12 cellular contexts compared by ENCODE assay signal in the genomic region with DNA sequence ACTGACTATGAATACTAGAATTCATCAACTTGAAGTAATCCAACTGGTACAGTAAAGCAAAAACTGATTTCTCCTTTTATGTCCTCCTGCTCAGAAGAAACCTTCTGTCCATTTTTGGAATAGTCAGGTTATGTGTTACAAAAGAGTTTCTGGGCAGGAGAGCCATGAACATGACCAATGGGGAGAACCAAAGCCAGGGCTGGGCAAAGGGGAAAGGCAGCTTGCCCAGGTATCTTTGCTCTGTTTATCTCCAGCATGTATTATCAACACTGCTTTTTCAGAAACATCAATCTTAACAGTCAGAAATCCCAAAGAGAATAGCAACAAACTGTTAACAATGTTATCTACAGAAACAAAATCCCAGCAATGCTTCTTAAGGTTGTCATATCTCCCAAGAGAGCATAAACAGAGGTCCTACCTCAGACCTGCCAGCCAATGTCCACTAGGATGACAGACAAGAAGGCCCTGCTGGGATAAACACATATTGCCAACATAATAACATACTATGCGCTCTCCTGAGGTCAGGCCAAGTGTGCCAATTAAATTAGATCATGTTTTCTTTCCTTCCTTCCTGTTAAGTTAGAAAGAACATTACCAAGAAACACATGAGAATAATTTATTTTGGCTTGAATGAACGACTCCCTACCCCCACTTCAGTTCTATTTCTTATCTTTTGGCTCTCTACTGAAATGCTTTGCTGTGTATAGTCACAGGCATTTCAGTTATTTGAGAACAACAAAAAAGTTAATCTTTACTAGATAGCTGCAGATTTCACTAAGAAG. TPM values are rescaled to one million over a fixed set of nuclear protein-coding genes. Genes with fewer than 3 reads are reported as not detected.
DNase-seq lines count a peak whose midpoint lies in the region; ATAC-seq and TF ChIP-seq lines count a peak whose summit lies in the region.
"Had no signal": no experiment of that assay in that cellular context is flagged by ENCODE, and none has a peak within 500 bp of the region (broad histone marks: within the 10 kb centered on the region; RNA-seq: fewer than 3 reads in every experiment).

No MANE protein-coding gene starts in this region.

- TF ChIP-seq POLR2A in adrenal gland (IDR thresholded peaks at IDR 0.05): no peak

- TF ChIP-seq CTCF in adrenal gland (IDR thresholded peaks at IDR 0.05): no peak
- TF ChIP-seq CTCF in heart right ventricle (IDR thresholded peaks at IDR 0.05): no peak
- no peak for TF ChIP-seq CTCF in parathyroid adenoma (IDR thresholded peaks at IDR 0.05)

- intact Hi-C loops in adrenal gland (cut with DNase I): no loop called here
- intact Hi-C loops in heart right ventricle (cut with DNase I): no loop called here

- WGBS in adrenal gland, 4 donors: 22 to 51% (median 38%) methylated on average over 2 of the region's 2 CpGs
- WGBS in heart right ventricle, 2 donors: 7 to 12% methylated on average over 2 of the region's 2 CpGs

- peak overlapping the region in 4 of 5 donors; percentile 13 to 67 (median 33) for H3K27ac ChIP-seq in adrenal gland
- H3K27ac ChIP-seq in heart right ventricle: peak overlapping the region in 9 of 10 donors; percentile 17 to 72 (median 53)
- H3K27ac ChIP-seq in parathyroid adenoma: peak overlapping the region; percentile 70
- no peak overlapping the region for H3K27ac ChIP-seq in Karpas-422 (ENCODE audit: low read length)

- H3K9me2 ChIP-seq in Karpas-422 (replicated peaks; ENCODE audit: insufficient read depth, low read length): no peaks in the 10 kb centered on the region

- H3K4me1 ChIP-seq in adrenal gland (replicated peaks in 1 of 2) (peaks cover 15 to 20% of the 10 kb centered on the region in 2 donors), heart right ventricle (peaks cover 2 to 32% (median 24%) of the 10 kb centered on the region in 9 donors), parathyroid adenoma (peaks cover 40% of the 10 kb centered on the region), Karpas-422 (ENCODE audit: low read length) (no peaks in the 10 kb centered on the region)

- in situ Hi-C loops in Caki2 (cut with HindIII; ENCODE audit: low pct_unique_long_range_greater_than_20kb, low sequenced_read_pairs): loop anchor here (25.0 kb wide), 1 partner anchor 126 kb away; no protein-coding TSS in a partner anchor

- H3K79me2 ChIP-seq in parathyroid adenoma: no peaks in the 10 kb centered on the region
- H3K79me2 ChIP-seq in Karpas-422 (ENCODE audit: low read length): peaks cover 49% of the 10 kb centered on the region

- H3K4me3 ChIP-seq in adrenal gland (no peak overlapping the region), heart right ventricle (no peak overlapping the region), parathyroid adenoma (ENCODE audit: low read depth, low read length) (no peak overlapping the region), Karpas-422 (ENCODE audit: low read length) (no peak overlapping the region)

- peaks cover 0 to 10% of the 10 kb centered on the region in 2 donors for H3K36me3 ChIP-seq in adrenal gland (replicated peaks in 1 of 2)
- H3K36me3 ChIP-seq in heart right ventricle: peaks cover 0 to 97% (median 7%) of the 10 kb centered on the region in 9 donors
- H3K36me3 ChIP-seq in parathyroid adenoma (ENCODE audit: control insufficient read depth, insufficient read depth, low read length): no peaks in the 10 kb centered on the region
- H3K36me3 ChIP-seq in Karpas-422 (ENCODE audit: insufficient read depth, low read length): peaks cover 79% of the 10 kb centered on the region

- ATAC-seq in heart right ventricle: peak in 7 of 8 donors; percentile 61 to 85 (median 78)

- H3K27me3 ChIP-seq in adrenal gland: no peaks in the 10 kb centered on the region
- no peaks in the 10 kb centered on the region for H3K27me3 ChIP-seq in heart right ventricle
- no peaks in the 10 kb centered on the region for H3K27me3 ChIP-seq in parathyroid adenoma (ENCODE audit: control insufficient read depth, insufficient read depth, low read length)
- no peaks in the 10 kb centered on the region for H3K27me3 ChIP-seq in Karpas-422 (ENCODE audit: low read length)

- H3K9me3 ChIP-seq in adrenal gland (replicated peaks in 1 of 3) (no peaks in the 10 kb centered on the region), heart right ventricle (no peaks in the 10 kb centered on the region), parathyroid adenoma (ENCODE audit: control insufficient read depth, low read length) (no peaks in the 10 kb centered on the region), Karpas-422 (ENCODE audit: low read length) (no peaks in the 10 kb centered on the region)

- DNase-seq in Caki2 (ENCODE audit: low read depth) (peak; percentile 93), adrenal gland (peak in 1 of 7 donors; percentile 9), heart right ventricle (no peak), AML-193 (lab: John Stamatoyannopoulos, UW) (no peak), putamen (ENCODE audit: low spot score) (no peak), Karpas-422 (no peak)
- no peak for DNase-seq in activated CD4-positive, CD25-positive, alpha-beta regulatory T cell treated with anti-CD3 and anti-CD28 coated beads, Interleukin-2, amount 50 U/mL, for 72 hours
- DNase-seq: amygdala, NCI-H1930, OCI-M1 had no signal

- H3K4me2 ChIP-seq in parathyroid adenoma (ENCODE audit: low read length) (no peak overlapping the region), Karpas-422 (ENCODE audit: low read depth, low read length, poor library complexity, severe bottlenecking) (no peak overlapping the region)

- H3K9ac ChIP-seq in parathyroid adenoma (no peak overlapping the region), Karpas-422 (ENCODE audit: low read length) (no peak overlapping the region)

- H2AFZ ChIP-seq in parathyroid adenoma (peak overlapping the region; percentile 18), Karpas-422 (ENCODE audit: low read length) (no peak overlapping the region)

- no peaks in the 10 kb centered on the region for H4K20me1 ChIP-seq in Karpas-422 (ENCODE audit: insufficient read depth, low read depth, low read length)

RNA-seq across cellular contexts. Expression of a gene that starts 28.0 kb away (rescaled TPM):
- 40.6 and 42.2 TPM in 2 replicates for total RNA-seq in Caki2 (2014; rRNA removed; shearing (Covaris generic); ENCODE audit: low replicate concordance)
- total RNA-seq in adrenal gland (10 to 100 TPM; 13.9 to 35.3 (median 19.7) TPM), heart right ventricle (10 to 100 TPM; 13.7 to 22.2 (median 15.9) TPM)
- polyA plus RNA-seq in adrenal gland (10 to 100 TPM; 12.1 to 18.1 (median 13.4) TPM), heart right ventricle (10 to 100 TPM in 1 of 2 donors, 1 to 10 TPM in 1; 9.6 to 16.5 TPM)
- total RNA-seq in Karpas-422 (2014; rRNA removed; shearing (Covaris generic); ENCODE audit: low replicate concordance): 47.5 and 52.8 TPM in 2 replicates

RNA-seq across cellular contexts. Expression of a gene that starts 28.2 kb away (rescaled TPM):
- total RNA-seq in Caki2 (2014; rRNA removed; shearing (Covaris generic); ENCODE audit: low replicate concordance): not detected in 2 replicates
- under 1 TPM in 5 of 8 donors, not detected in 3; 0.03 to 0.34 (median 0.22) TPM for total RNA-seq in adrenal gland
- polyA plus RNA-seq in adrenal gland: under 1 TPM; 0.05 to 0.13 (median 0.08) TPM
- under 1 TPM in 9 of 10 donors, not detected in 1; 0.13 to 0.71 (median 0.28) TPM for total RNA-seq in heart right ventricle
- under 1 TPM; 0.29 to 0.52 TPM for polyA plus RNA-seq in heart right ventricle
- total RNA-seq in Karpas-422 (2014; rRNA removed; shearing (Covaris generic); ENCODE audit: low replicate concordance): not detected in 2 replicates
- total RNA-seq: T-helper 2 cell treated with Interferon-gamma antibody and Interleukin-4, amounts not matched to agents 100 ng/mL and 5 ng/mL, for 36 hours had no signal
